21 cellular contexts compared by ENCODE assay signal in genomic region chr13:110157718-110158117, GRCh38.
A peak's percentile ranks its signal among the peaks of the same experiment; 100 is the strongest.
DNase-seq lines count a peak whose midpoint lies in the region; ATAC-seq and TF ChIP-seq lines count a peak whose summit lies in the region.
"Had no signal": no experiment of that assay in that cellular context is flagged by ENCODE, and none has a peak within 500 bp of the region (broad histone marks: within the 10 kb centered on the region; RNA-seq: fewer than 3 reads in every experiment).

No MANE protein-coding gene starts in this region.

- intact Hi-C loops in colonic mucosa (cut with DNase I), result no loop called here

- no peaks in the 10 kb centered on the region for H3K27me3 ChIP-seq in gastroesophageal sphincter
- no peaks in the 10 kb centered on the region for H3K27me3 ChIP-seq in smooth muscle cell (ENCODE audit: low read depth)
- no peaks in the 10 kb centered on the region for H3K27me3 ChIP-seq in colonic mucosa
- no peaks in the 10 kb centered on the region for H3K27me3 ChIP-seq in foreskin keratinocyte
- H3K27me3 ChIP-seq: BLaER1 treated with 17β-estradiol and CSF1 and Interleukin-3, amounts not matched to agents 10 nM and 100 nM had no signal

- DNase-seq in NB4 (ENCODE audit: low read depth) (peak; percentile 32), smooth muscle cell (lab: John Stamatoyannopoulos, UW; ENCODE audit: unreplicated experiment) (no peak), colonic mucosa (no peak), foreskin keratinocyte (no peak)
- DNase-seq: Calu3; CD8-positive, alpha-beta T cell; DMS53; HFFc6; KG1; NCI-H1092; NCI-H1436 treated with DMSO at 0.1 percent for 48 hours; NCI-H2081; NCI-H2171 treated with DMSO at 0.1 percent for 48 hours; NCI-H446; NCI-H526 treated with DMSO at 0.1 percent for 48 hours; SHP77 had no signal

- H3F3A ChIP-seq in smooth muscle cell (ENCODE audit: low read depth), result peaks cover 86% of the 10 kb centered on the region

- TF ChIP-seq POLR2A in NB4 (IDR thresholded peaks at IDR 0.05; ENCODE audit: extremely low read depth, insufficient read length) (no peak), gastroesophageal sphincter (IDR thresholded peaks at IDR 0.05) (no peak)

- TF ChIP-seq CTCF in NB4 (IDR thresholded peaks at IDR 0.05; ENCODE audit: low read depth, low read length) (no peak), VCaP (conservative IDR thresholded peaks at IDR 0.05) (peak; percentile 42; the same call in 1 of the 2 replicates), gastroesophageal sphincter (IDR thresholded peaks at IDR 0.05) (no peak), smooth muscle cell (IDR thresholded peaks at IDR 0.05; ENCODE audit: borderline replicate concordance, insufficient read depth, poor library complexity, severe bottlenecking) (no peak), colonic mucosa (IDR thresholded peaks at IDR 0.05) (no peak), foreskin keratinocyte (conservative IDR thresholded peaks at IDR 0.05) (no peak)

- ATAC-seq in gastroesophageal sphincter (no peak), foreskin keratinocyte (no peak), GM21528 (IDR thresholded peaks at IDR 0.05; ENCODE audit: low FRiP score, unreplicated experiment) (no peak)
- ATAC-seq: CD8-positive, alpha-beta T cell had no signal

- peaks cover 83% of the 10 kb centered on the region for H4K20me1 ChIP-seq in smooth muscle cell (ENCODE audit: low read depth)
- H4K20me1 ChIP-seq: BLaER1 treated with 17β-estradiol and CSF1 and Interleukin-3, amounts not matched to agents 10 nM and 100 nM had no signal

- H3K9ac ChIP-seq in smooth muscle cell (ENCODE audit: low read depth) (no peak overlapping the region), colonic mucosa (ENCODE audit: low read depth in 2 of 2, low read length in 2 of 2) (no peak overlapping the region)
- H3K9ac ChIP-seq: BLaER1 treated with 17β-estradiol and CSF1 and Interleukin-3, amounts not matched to agents 10 nM and 100 nM had no signal

- H3K27ac ChIP-seq in VCaP (no peak overlapping the region), gastroesophageal sphincter (peak overlapping the region in 3 of 4 donors; percentile 41 to 73 (median 68)), smooth muscle cell (ENCODE audit: low read depth) (peak overlapping the region; percentile 60), colonic mucosa (no peak overlapping the region), foreskin keratinocyte (no peak overlapping the region)
- H3K27ac ChIP-seq: BLaER1 treated with 17β-estradiol and CSF1 and Interleukin-3, amounts not matched to agents 10 nM and 100 nM; SK-N-MC had no signal

- H3K4me2 ChIP-seq in smooth muscle cell, result no peak overlapping the region

- H3K4me1 ChIP-seq in gastroesophageal sphincter (peaks cover 0 to 22% (median 0%) of the 10 kb centered on the region in 3 donors), smooth muscle cell (ENCODE audit: low read depth) (no peaks in the 10 kb centered on the region), colonic mucosa (no peaks in the 10 kb centered on the region), foreskin keratinocyte (no peaks in the 10 kb centered on the region)

- no peak for TF ChIP-seq EP300 in gastroesophageal sphincter (IDR thresholded peaks at IDR 0.05)

- WGBS in gastroesophageal sphincter (ENCODE audit: low coverage in 1 of 2), 2 donors, result 60% methylated on average over 1 of the region's 1 CpG; no CpG with 5 or more reads in 1 of the 2 donors
- WGBS in smooth muscle cell (ENCODE audit: low lambda C conversion rate), result 79% methylated on average over 1 of the region's 1 CpG

- peaks cover 2 to 98% of the 10 kb centered on the region in 2 donors for H3K36me3 ChIP-seq in gastroesophageal sphincter
- H3K36me3 ChIP-seq in smooth muscle cell (ENCODE audit: low read depth), result peaks cover 51% of the 10 kb centered on the region
- H3K36me3 ChIP-seq in colonic mucosa, result no peaks in the 10 kb centered on the region
- H3K36me3 ChIP-seq: BLaER1 treated with 17β-estradiol and CSF1 and Interleukin-3, amounts not matched to agents 10 nM and 100 nM had no signal

- no peaks in the 10 kb centered on the region for H3K79me2 ChIP-seq in smooth muscle cell (ENCODE audit: low read depth)

- H3K9me3 ChIP-seq in gastroesophageal sphincter (no peaks in the 10 kb centered on the region), smooth muscle cell (replicated peaks; ENCODE audit: low read depth) (no peaks in the 10 kb centered on the region), colonic mucosa (no peaks in the 10 kb centered on the region)

- no peak overlapping the region for H3K4me3 ChIP-seq in NB4 (ENCODE audit: low read depth, low read length)
- no peak overlapping the region for H3K4me3 ChIP-seq in gastroesophageal sphincter
- H3K4me3 ChIP-seq in smooth muscle cell, result no peak overlapping the region
- H3K4me3 ChIP-seq in colonic mucosa, result no peak overlapping the region
- H3K4me3 ChIP-seq: BLaER1 treated with 17β-estradiol and CSF1 and Interleukin-3, amounts not matched to agents 10 nM and 100 nM; SK-N-MC had no signal

- no peak overlapping the region for H2AFZ ChIP-seq in smooth muscle cell (ENCODE audit: low read depth)

Comparison
In these comparisons a context has a peak if more than half of its experiments do, and no peak if none do; other contexts are left out.
1. H3K27ac ChIP-seq: peak in gastroesophageal sphincter (3 of 4) and smooth muscle cell (single experiment); none in VCaP (single experiment), colonic mucosa (single experiment) and foreskin keratinocyte (single experiment).